Comparison of ENCODE assay signal across 8 cellular contexts in genomic region chr1:6127587-6128163, GRCh38. TPM values are rescaled to one million over a fixed set of nuclear protein-coding genes. Genes with fewer than 3 reads are reported as not detected.
DNase-seq lines count a peak whose midpoint lies in the region; ATAC-seq, FAIRE-seq and TF ChIP-seq lines count a peak whose summit lies in the region.

No MANE protein-coding gene starts in this region.

- H3K79me2 ChIP-seq in endothelial cell of umbilical vein (ENCODE audit: control insufficient read depth, insufficient read depth, low read length): no peaks in the 10 kb centered on the region

- DNase-seq in Caki2 (ENCODE audit: low read depth): peak; percentile 77
- DNase-seq in NCI-H2029 (lab: John Stamatoyannopoulos, UW): peak; percentile 80
- DNase-seq in activated CD8-positive, alpha-beta memory T cell treated with anti-CD3 and anti-CD28 coated beads for 4 hours (ENCODE audit: low read depth in 2 of 2): peak; percentile 17 to 31
- peak; percentile 56 for DNase-seq in endothelial cell of umbilical vein (ENCODE audit: low read depth, low spot score)
- DNase-seq in nephron progenitor cell: peak; percentile 91
- peak; percentile 31 to 74 (median 69) for DNase-seq in stimulated activated naive CD4-positive, alpha-beta T cell (lab: John Stamatoyannopoulos, UW)
- no peak for DNase-seq in NCI-H2227 (lab: John Stamatoyannopoulos, UW; ENCODE audit: unreplicated experiment)

- no TSS peak for BruUV-seq in endothelial cell of umbilical vein (replicated peaks; lab: Mats Ljungman, UMichigan)

- FAIRE-seq in endothelial cell of umbilical vein (lab: Jason Lieb, UNC): peak; percentile 80

- no peak overlapping the region for H3K9ac ChIP-seq in endothelial cell of umbilical vein (replicated peaks; ENCODE audit: extremely low read depth, insufficient read depth, low read length)

- no peak overlapping the region for H3K4me2 ChIP-seq in endothelial cell of umbilical vein (ENCODE audit: insufficient read depth, low read length)

- peaks cover 10% of the 10 kb centered on the region for H3K9me3 Mint-ChIP-seq in nephron progenitor cell

- in situ Hi-C loops in Caki2 (cut with HindIII; ENCODE audit: low pct_unique_long_range_greater_than_20kb, low sequenced_read_pairs): no loop called here

- H3K36me3 ChIP-seq in endothelial cell of umbilical vein (ENCODE audit: control insufficient read depth in 2 of 2, extremely low read depth in 1 of 2, insufficient read depth in 2 of 2, low read length in 2 of 2): no peaks in the 10 kb centered on the region

- H3K36me3 Mint-ChIP-seq in nephron progenitor cell (ENCODE audit: low read depth): no peaks in the 10 kb centered on the region

- dilution Hi-C loops in endothelial cell of umbilical vein (cut with MboI; ENCODE audit: extremely low pct_ligation_motif_present, low sequenced_read_pairs): no loop called here

- no peak overlapping the region for H3K4me3 ChIP-seq in endothelial cell of umbilical vein (replicated peaks in 1 of 3; ENCODE audit: insufficient read depth in 1 of 3, low read depth in 1 of 3, low read length in 3 of 3)

- H3K4me1 ChIP-seq in endothelial cell of umbilical vein (ENCODE audit: control insufficient read depth, extremely low read depth, insufficient read depth, low read length): no peaks in the 10 kb centered on the region

- H3K27me3 ChIP-seq in endothelial cell of umbilical vein (ENCODE audit: control insufficient read depth in 2 of 2, insufficient read depth in 2 of 2, low read length in 2 of 2): no peaks in the 10 kb centered on the region

- POLR2A ChIA-PET in endothelial cell of umbilical vein (lab: Charles Lee): interaction anchor here (0.5 to 0.6 kb wide), 2 partner anchors 21 to 65 kb away, joined by 9 to 11 read pairs; no protein-coding TSS in a partner anchor

- TF ChIP-seq CTCF in endothelial cell of umbilical vein (IDR thresholded peaks at IDR 0.05; ENCODE audit: extremely low read depth in 1 of 2, insufficient read depth in 1 of 2, low read depth in 1 of 2, low read length in 2 of 2): no peak
- TF ChIP-seq CTCF in nephron progenitor cell (IDR thresholded peaks at IDR 0.05): no peak

- no peak for TF ChIP-seq POLR2A in endothelial cell of umbilical vein (IDR thresholded peaks at IDR 0.05; ENCODE audit: low read depth, low read length)

- no peak overlapping the region for H3K27ac Mint-ChIP-seq in nephron progenitor cell

- no peak overlapping the region for H3K27ac ChIP-seq in endothelial cell of umbilical vein (ENCODE audit: insufficient read depth, low read depth, low read length)

- no peaks in the 10 kb centered on the region for H4K20me1 ChIP-seq in endothelial cell of umbilical vein (replicated peaks; ENCODE audit: control insufficient read depth, extremely low read depth, insufficient read depth, low read length)

- no peak for ATAC-seq in GM18909 (IDR thresholded peaks at IDR 0.05; ENCODE audit: poor library complexity, unreplicated experiment)

- no peaks in the 10 kb centered on the region for H3K9me1 ChIP-seq in endothelial cell of umbilical vein (replicated peaks; ENCODE audit: control insufficient read depth, extremely low read depth, insufficient read depth, low read length)

- H3K4me1 Mint-ChIP-seq in nephron progenitor cell: peaks cover 13% of the 10 kb centered on the region

- H3K9me3 ChIP-seq in endothelial cell of umbilical vein (replicated peaks; ENCODE audit: control insufficient read depth, insufficient read depth, low read length): no peaks in the 10 kb centered on the region

- intact Hi-C loops in endothelial cell of umbilical vein (cut with micrococcal nuclease): loop anchor here (1.0 kb wide), 1 partner anchor 21 kb away; no protein-coding TSS in a partner anchor

- CTCF ChIA-PET in endothelial cell of umbilical vein (lab: Charles Lee): interaction anchor here (1.0 to 1.4 kb wide), 2 partner anchors 12 to 77 kb away, joined by 3 read pairs; no protein-coding TSS in a partner anchor

- H3K27me3 Mint-ChIP-seq in nephron progenitor cell (ENCODE audit: low read depth, poor library complexity): peaks cover 20% of the 10 kb centered on the region

- peak overlapping the region; percentile 77 for H2AFZ ChIP-seq in endothelial cell of umbilical vein (ENCODE audit: low read depth, low read length)

- no peak overlapping the region for H3K4me3 Mint-ChIP-seq in nephron progenitor cell

TF ChIP-seq in endothelial cell of umbilical vein, 7 proteins besides CTCF, POLR2A, EP300 and RAD21:
- no peak for TF ChIP-seq JUN (IDR thresholded peaks at IDR 0.05; ENCODE audit: borderline replicate concordance, insufficient read depth, insufficient read length, low read depth)
- TF ChIP-seq EZH2 (IDR thresholded peaks at IDR 0.05; ENCODE audit: borderline replicate concordance, low read depth, low read length, severe bottlenecking): no peak
- TF ChIP-seq MAX (IDR thresholded peaks at IDR 0.05; ENCODE audit: insufficient read depth, insufficient read length): peak; percentile 75
- TF ChIP-seq POLR2AphosphoS5 (IDR thresholded peaks at IDR 0.05; ENCODE audit: insufficient read depth, low read depth, low read length): no peak
- no peak for TF ChIP-seq FOS (IDR thresholded peaks at IDR 0.05; ENCODE audit: borderline replicate concordance, insufficient read depth, low read length)
- TF ChIP-seq GATA2 (IDR thresholded peaks at IDR 0.05; ENCODE audit: insufficient read depth, insufficient read length, low read depth, low read length): no peak
- no peak for TF ChIP-seq MYC (IDR thresholded peaks at IDR 0.05; ENCODE audit: low read depth, low read length)

RNA-seq across cellular contexts. Expression of gene CHD5, which starts 52.4 kb away (rescaled TPM):
- not detected in 2 replicates for total RNA-seq in Caki2 (2014; rRNA removed; shearing (Covaris generic); ENCODE audit: low replicate concordance)
- total RNA-seq in endothelial cell of umbilical vein: 0.11 and 0.14 TPM in 2 replicates
- polyA plus RNA-seq in endothelial cell of umbilical vein: 0.03 and 0.04 TPM in 2 replicates
- polyA plus RNA-seq in endothelial cell of umbilical vein (2011; cell fraction: cytosol; rRNA removed): 0.03 TPM in 1 of 2 replicates, not detected in the other
- 0.39 and 0.45 TPM in 2 replicates for polyA plus RNA-seq in endothelial cell of umbilical vein (2011; cell fraction: nucleus; rRNA removed)
- 0.05 and 0.07 TPM in 2 replicates for polyA plus RNA-seq in endothelial cell of umbilical vein (2012)
- not detected in 2 replicates for polyA minus RNA-seq in endothelial cell of umbilical vein
- polyA minus RNA-seq in endothelial cell of umbilical vein (2011; cell fraction: cytosol; rRNA and poly(A)+ RNA removed): not detected
- polyA minus RNA-seq in endothelial cell of umbilical vein (2011; cell fraction: nucleus; rRNA and poly(A)+ RNA removed): 0.10 and 0.14 TPM in 2 replicates
